Comparison of ENCODE assay signal across 8 cellular contexts in genomic region chr14:76947078-76947837, GRCh38.
DNase-seq lines count a peak whose midpoint lies in the region; ATAC-seq and TF ChIP-seq lines count a peak whose summit lies in the region.

No MANE protein-coding gene starts in this region.

- ATAC-seq in HG02623 (IDR thresholded peaks at IDR 0.05; ENCODE audit: unreplicated experiment): peak; percentile 78
- peak; percentile 91 to 98 (median 94) for ATAC-seq in T-cell (replicated peaks in 1 of 4)
- ATAC-seq in left cardiac atrium: peak; percentile 92 to 95

- no peak for TF ChIP-seq POLR2A in vagina (IDR thresholded peaks at IDR 0.05)

- H3K36me3 Mint-ChIP-seq in T-cell: no peaks in the 10 kb centered on the region

- H3K4me1 ChIP-seq in vagina: peaks cover 47% of the 10 kb centered on the region

- H3K9me3 Mint-ChIP-seq in T-cell: no peaks in the 10 kb centered on the region

- peak overlapping the region in 2 of 3 donors; percentile 21 to 70 for H3K4me3 Mint-ChIP-seq in T-cell

- H3K36me3 ChIP-seq in vagina: no peaks in the 10 kb centered on the region

- peak overlapping the region in 1 of 2 donors; percentile 33 for H3K4me3 ChIP-seq in vagina

- intact Hi-C loops in left cardiac atrium (cut with DNase I) (no loop called here), vagina (cut with DNase I) (no loop called here)

- POLR2A ChIA-PET in T-cell (lab: Charles Lee): interaction anchor here (0.6 to 1.3 kb wide), 3 partner anchors 9 to 80 kb away, joined by 3 to 4 read pairs (median 3); no protein-coding TSS in a partner anchor

- DNase-seq in GM10266 (ENCODE audit: extremely low spot score) (peak; percentile 81), NCI-H128 (lab: John Stamatoyannopoulos, UW; ENCODE audit: unreplicated experiment) (peak; percentile 95), T-cell (peak; percentile 42 to 79 (median 68)), amniotic epithelial cell (ENCODE audit: low read depth) (peak; percentile 73), left cardiac atrium (peak; percentile 89), putamen (ENCODE audit: low spot score) (peak; percentile 94), vagina (ENCODE audit: extremely low spot score in 2 of 2) (no peak)

- TF ChIP-seq CTCF in GM10266 (IDR thresholded peaks at IDR 0.05; ENCODE audit: control insufficient read depth, insufficient read depth, low read depth, missing control alignments) (peak; percentile 70), vagina (IDR thresholded peaks at IDR 0.05) (peak in 2 of 3 experiments; percentile 18 to 52)

- peak overlapping the region; percentile 73 to 74 for H3K27ac Mint-ChIP-seq in T-cell

- H3K27me3 Mint-ChIP-seq in T-cell: no peaks in the 10 kb centered on the region

- H3K27ac ChIP-seq in vagina: peak overlapping the region; percentile 80

- H3K9me3 ChIP-seq in vagina: no peaks in the 10 kb centered on the region

- H3K27me3 ChIP-seq in vagina: no peaks in the 10 kb centered on the region

- H3K4me1 Mint-ChIP-seq in T-cell: peaks cover 22 to 52% (median 37%) of the 10 kb centered on the region in 3 donors

- CTCF ChIA-PET in T-cell (lab: Charles Lee): interaction anchor here (0.5 to 1.6 kb wide), 18 partner anchors 9 to 369 kb away, joined by 3 to 10 read pairs (median 4); no protein-coding TSS in a partner anchor

Comparison
In these comparisons a context has a peak if more than half of its experiments do, and no peak if none do; other contexts are left out.
1. DNase-seq: peak in GM10266 (single experiment), NCI-H128 (single experiment), T-cell (34 of 34), amniotic epithelial cell (single experiment), left cardiac atrium (single experiment) and putamen (single experiment); none in vagina (0 of 2).
2. Peak in every context shown above with its lines, with median percentiles within 50 percentile points of each other: ATAC-seq.